ENCODE assay signal across 8 cellular contexts in genomic region chr17:42288078-42288984, GRCh38.
A peak's percentile ranks its signal among the peaks of the same experiment; 100 is the strongest.
DNase-seq lines count a peak whose midpoint lies in the region; ATAC-seq and TF ChIP-seq lines count a peak whose summit lies in the region.

STAT5A (plus strand) TSS chr17:42288498; CDS start chr17:42289412, 914 bp downstream.

- H3K36me3 ChIP-seq in WERI-Rb-1: no peaks in the 10 kb centered on the region

- H3K27me3 ChIP-seq in WERI-Rb-1 (ENCODE audit: insufficient read depth, low read depth, severe bottlenecking): no peaks in the 10 kb centered on the region

- no peak within 1 kb of the TSS for H3K27ac ChIP-seq in WERI-Rb-1
- H3K27ac ChIP-seq in skin epidermis: peak within 1 kb of the TSS; percentile 39 to 98 (median 90)

- no peak for TF ChIP-seq CTCF in AG10803 (conservative IDR thresholded peaks at IDR 0.05; ENCODE audit: low read length)
- no peak for TF ChIP-seq CTCF in WERI-Rb-1 (IDR thresholded peaks at IDR 0.05; ENCODE audit: low read depth, low read length)
- TF ChIP-seq CTCF in cardiac fibroblast (IDR thresholded peaks at IDR 0.05; ENCODE audit: low read depth, low read length): no peak

- no peaks in the 10 kb centered on the region for H3K9me3 ChIP-seq in WERI-Rb-1 (ENCODE audit: severe bottlenecking)

- peak; percentile 49 for ATAC-seq in GM19035 (IDR thresholded peaks at IDR 0.05; ENCODE audit: unreplicated experiment)
- no peak for ATAC-seq in GM19328 (IDR thresholded peaks at IDR 0.05; ENCODE audit: unreplicated experiment)

- H3K4me3 ChIP-seq in AG10803 (ENCODE audit: low read length): peak within 1 kb of the TSS; percentile 54
- no peak within 1 kb of the TSS for H3K4me3 ChIP-seq in WERI-Rb-1 (ENCODE audit: low read depth, low read length)
- H3K4me3 ChIP-seq in cardiac fibroblast (replicated peaks in 1 of 2; ENCODE audit: low read depth in 2 of 2, low read length in 2 of 2): peak within 1 kb of the TSS; percentile 50 to 55
- H3K4me3 ChIP-seq in skin epidermis: peak within 1 kb of the TSS; percentile 49 to 68 (median 56)

- peak; percentile 80 for DNase-seq in AG10803 (ENCODE audit: low read depth)
- peak; percentile 67 to 73 for DNase-seq in Kasumi-1 (lab: John Stamatoyannopoulos, UW)
- peak; percentile 7 for DNase-seq in WERI-Rb-1
- peak; percentile 79 to 93 for DNase-seq in cardiac fibroblast (ENCODE audit: low read depth in 2 of 2)
- DNase-seq in iPS-NIHi7 (ENCODE audit: extremely low spot score): peak; percentile 79

Comparison
In these comparisons a context has a peak if more than half of its experiments do, and no peak if none do; other contexts are left out.
1. DNase-seq: peak in every context shown above with its lines; median percentile 86 in cardiac fibroblast; 80 in AG10803; 79 in iPS-NIHi7; 70 in Kasumi-1; 7 in WERI-Rb-1.